12 cellular contexts compared by ENCODE assay signal in genomic region chr6:147195510-147195909, GRCh38.
DNase-seq lines count a peak whose midpoint lies in the region; ATAC-seq and TF ChIP-seq lines count a peak whose summit lies in the region.
"Had no signal": no experiment of that assay in that cellular context is flagged by ENCODE, and none has a peak within 500 bp of the region (broad histone marks: within the 10 kb centered on the region; RNA-seq: fewer than 3 reads in every experiment).

No MANE protein-coding gene starts in this region.

- in situ Hi-C loops in GM13976 (cut with MboI; ENCODE audit: low sequenced_read_pairs, unreplicated experiment): no loop called here

- no peak for TF ChIP-seq CTCF in GM13976 (IDR thresholded peaks at IDR 0.05; ENCODE audit: borderline replicate concordance, control extremely low read depth, extremely low read depth, insufficient read depth, missing control alignments)

- peak overlapping the region; percentile 27 for H3K27ac ChIP-seq in epithelial cell of prostate

- ATAC-seq in GM18907 (IDR thresholded peaks at IDR 0.05; ENCODE audit: unreplicated experiment) (peak; percentile 56), GM19467 (IDR thresholded peaks at IDR 0.05; ENCODE audit: unreplicated experiment) (no peak)

- peak; percentile 43 to 57 for DNase-seq in AML-193 (lab: John Stamatoyannopoulos, UW)
- peak; percentile 63 for DNase-seq in OCI-M1 (lab: John Stamatoyannopoulos, UW)
- DNase-seq in epithelial cell of prostate (ENCODE audit: low read depth, low spot score): no peak
- DNase-seq in GM13976 (ENCODE audit: low spot score): no peak
- DNase-seq in stimulated activated CD4-positive, alpha-beta T cell treated with anti-CD3 and anti-CD28 coated beads, Interleukin-1b, Interleukin-23, amount 100 ng/mL, for 48 hours: no peak
- no peak for DNase-seq in C1 segment of cervical spinal cord (lab: John Stamatoyannopoulos, UW)
- DNase-seq: activated effector memory CD4-positive, alpha-beta T cell treated with Interleukin-2 at 50 U/mL for 16 hours; DMS 273 treated with DMSO at 0.1 percent for 48 hours; Karpas-422; NCI-H187 had no signal

Comparison
In these comparisons a context has a peak if more than half of its experiments do, and no peak if none do; other contexts are left out.
1. DNase-seq: peak in AML-193 (2 of 2) and OCI-M1 (single experiment); none in epithelial cell of prostate (single experiment), GM13976 (single experiment), stimulated activated CD4-positive, alpha-beta T cell treated with anti-CD3 and anti-CD28 coated beads, Interleukin-1b, Interleukin-23, amount 100 ng/mL, for 48 hours (single experiment) and C1 segment of cervical spinal cord (0 of 14).